Comparison of ENCODE assay signal across 2 cellular contexts in genomic region chr9:30250872-30251271, GRCh38.
A peak's percentile ranks its signal among the peaks of the same experiment; 100 is the strongest.
TF ChIP-seq lines count a peak whose summit lies in the region.

No MANE protein-coding gene starts in this region.

TF ChIP-seq in GM23338, 12 proteins besides CTCF, POLR2A, EP300 and RAD21 (continued from another document):
- TF ChIP-seq REST (IDR thresholded peaks at IDR 0.05; ENCODE audit: unreplicated experiment) (no peak), ETS1 (IDR thresholded peaks at IDR 0.05) (no peak), NANOG (IDR thresholded peaks at IDR 0.05; ENCODE audit: borderline replicate concordance) (no peak)

TF ChIP-seq in WTC11, 78 proteins besides CTCF, POLR2A, EP300 and RAD21:
- TF ChIP-seq ATF2 (CRISPR knock-in tag; IDR thresholded peaks at IDR 0.05; ENCODE audit: borderline replicate concordance, low read depth), result no peak
- no peak for TF ChIP-seq FOXJ3 (CRISPR knock-in tag; IDR thresholded peaks at IDR 0.05; ENCODE audit: borderline replicate concordance)
- no peak for TF ChIP-seq TEAD1 (CRISPR knock-in tag; IDR thresholded peaks at IDR 0.05)
- TF ChIP-seq USF2 (CRISPR knock-in tag; IDR thresholded peaks at IDR 0.05), result peak; percentile 54
- TF ChIP-seq GRHL2 (CRISPR knock-in tag; IDR thresholded peaks at IDR 0.05; ENCODE audit: insufficient replicate concordance, severe bottlenecking), result no peak
- TF ChIP-seq MYBL2 (CRISPR knock-in tag; IDR thresholded peaks at IDR 0.05), result no peak
- no peak for TF ChIP-seq MXD4 (CRISPR knock-in tag; IDR thresholded peaks at IDR 0.05; ENCODE audit: borderline replicate concordance)
- no peak for TF ChIP-seq PRDM15 (CRISPR knock-in tag; IDR thresholded peaks at IDR 0.05)
- no peak for TF ChIP-seq ZNF219 (CRISPR knock-in tag; IDR thresholded peaks at IDR 0.05; ENCODE audit: borderline replicate concordance)
- TF ChIP-seq USF1 (CRISPR knock-in tag; IDR thresholded peaks at IDR 0.05), result peak; percentile 44; the same call in 1 of the 2 replicates
- TF ChIP-seq IRF1 (CRISPR knock-in tag; IDR thresholded peaks at IDR 0.05), result no peak
- TF ChIP-seq FOXP4 (CRISPR knock-in tag; IDR thresholded peaks at IDR 0.05), result no peak
- TF ChIP-seq NFATC4 (CRISPR knock-in tag; IDR thresholded peaks at IDR 0.05), result no peak
- TF ChIP-seq FOXK1 (CRISPR knock-in tag; IDR thresholded peaks at IDR 0.05), result no peak
- no peak for TF ChIP-seq TCF7 (CRISPR knock-in tag; IDR thresholded peaks at IDR 0.05; ENCODE audit: low read depth)
- no peak for TF ChIP-seq RORB (CRISPR knock-in tag; IDR thresholded peaks at IDR 0.05)
